10 cellular contexts compared by ENCODE assay signal in the genomic region with DNA sequence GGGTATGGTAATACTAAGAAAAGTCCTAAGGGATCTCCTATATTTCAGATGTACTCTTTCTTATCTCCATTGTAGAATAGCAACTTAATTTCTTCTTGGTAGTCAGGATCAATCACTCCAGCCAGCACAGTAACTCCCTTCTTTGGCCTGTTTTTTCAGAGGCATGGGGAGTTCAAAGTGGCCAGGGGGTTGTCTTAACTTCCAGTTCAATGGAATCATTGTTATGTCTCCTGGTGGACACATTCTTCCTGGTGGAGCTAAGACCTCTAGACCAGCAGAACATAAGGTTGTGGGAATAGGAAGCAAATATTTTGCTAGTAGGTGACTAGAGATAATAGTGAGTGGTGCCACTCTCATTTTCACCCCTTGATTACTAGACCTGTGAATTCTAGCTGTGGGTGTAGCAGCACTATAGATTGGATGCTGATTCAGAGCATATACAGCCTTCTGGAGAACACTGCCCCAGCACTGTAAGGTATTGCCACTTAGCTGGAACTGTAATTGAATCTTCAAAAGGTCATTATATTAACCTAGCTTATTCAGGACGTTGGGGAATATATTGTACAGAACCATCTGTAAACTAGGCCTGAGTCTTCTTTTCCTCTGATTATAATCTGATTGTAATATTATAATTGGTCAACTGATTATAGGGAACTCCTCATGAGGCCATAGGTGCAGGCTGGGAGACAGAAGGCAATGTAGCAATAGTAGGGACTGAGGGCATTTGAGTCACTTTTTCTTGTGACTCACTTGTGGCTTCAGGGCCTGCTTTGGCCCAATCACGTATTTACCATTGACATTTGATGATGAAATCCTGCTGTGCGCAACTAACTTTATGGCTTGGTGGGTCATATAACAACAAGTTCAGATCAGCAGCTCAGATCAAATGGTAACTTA.
DNase-seq lines count a peak whose midpoint lies in the region; ATAC-seq and TF ChIP-seq lines count a peak whose summit lies in the region.
"Had no signal": no experiment of that assay in that cellular context is flagged by ENCODE, and none has a peak within 500 bp of the region (broad histone marks: within the 10 kb centered on the region; RNA-seq: fewer than 3 reads in every experiment).

No MANE protein-coding gene starts in this region.

- no peak overlapping the region for H3K4me3 ChIP-seq in CD4-positive, CD25-positive, alpha-beta regulatory T cell (ENCODE audit: low read depth, low read length)
- no peak overlapping the region for H3K4me3 ChIP-seq in neural progenitor cell

- peak; percentile 59 to 60 for ATAC-seq in CD4-positive, CD25-positive, alpha-beta regulatory T cell (ENCODE audit: low read depth in 2 of 2)
- peak; percentile 94 for ATAC-seq in activated naive CD8-positive, alpha-beta T cell treated with anti-CD3 and anti-CD28 coated beads, Interleukin-2, amount 50 U/mL, for 24 hours
- ATAC-seq in left lobe of liver (no peak), GM21529 (IDR thresholded peaks at IDR 0.05; ENCODE audit: unreplicated experiment) (no peak)

- no peaks in the 10 kb centered on the region for H3K79me2 ChIP-seq in neural progenitor cell (ENCODE audit: low read depth)

- no peaks in the 10 kb centered on the region for H3K27me3 Mint-ChIP-seq in CD4-positive, CD25-positive, alpha-beta regulatory T cell
- no peaks in the 10 kb centered on the region for H3K27me3 Mint-ChIP-seq in activated naive CD8-positive, alpha-beta T cell treated with anti-CD3 and anti-CD28 coated beads, Interleukin-2, amount 50 U/mL, for 24 hours
- no peaks in the 10 kb centered on the region for H3K27me3 Mint-ChIP-seq in neural progenitor cell (ENCODE audit: insufficient read depth, low read depth)
- H3K27me3 Mint-ChIP-seq: IgD-negative memory B cell had no signal

- no peak overlapping the region for H3K27ac ChIP-seq in CD4-positive, CD25-positive, alpha-beta regulatory T cell (ENCODE audit: insufficient read depth, low read length, poor library complexity, severe bottlenecking)
- no peak overlapping the region for H3K27ac ChIP-seq in neural progenitor cell
- H3K27ac ChIP-seq: VCaP had no signal

- H3K9me3 ChIP-seq in CD4-positive, CD25-positive, alpha-beta regulatory T cell (ENCODE audit: control insufficient read depth in 2 of 2, low read length in 2 of 2) = no peaks in the 10 kb centered on the region
- H3K9me3 ChIP-seq in neural progenitor cell (ENCODE audit: low read depth) = no peaks in the 10 kb centered on the region

- H3K27ac Mint-ChIP-seq in CD4-positive, CD25-positive, alpha-beta regulatory T cell = peak overlapping the region in 2 of 3 donors; percentile 65 to 66
- peak overlapping the region; percentile 83 for H3K27ac Mint-ChIP-seq in activated naive CD8-positive, alpha-beta T cell treated with anti-CD3 and anti-CD28 coated beads, Interleukin-2, amount 50 U/mL, for 24 hours
- peak overlapping the region; percentile 57 for H3K27ac Mint-ChIP-seq in neural progenitor cell

- no peak for TF ChIP-seq RAD21 in Ishikawa (IDR thresholded peaks at IDR 0.05; ENCODE audit: low read depth)

- peaks cover 8% of the 10 kb centered on the region for H3K36me3 Mint-ChIP-seq in CD4-positive, CD25-positive, alpha-beta regulatory T cell
- peaks cover 2% of the 10 kb centered on the region for H3K36me3 Mint-ChIP-seq in activated naive CD8-positive, alpha-beta T cell treated with anti-CD3 and anti-CD28 coated beads, Interleukin-2, amount 50 U/mL, for 24 hours (ENCODE audit: low read depth)
- no peaks in the 10 kb centered on the region for H3K36me3 Mint-ChIP-seq in neural progenitor cell

- no peaks in the 10 kb centered on the region for H4K20me1 ChIP-seq in neural progenitor cell (ENCODE audit: low read depth)

- no peak for TF ChIP-seq EP300 in Ishikawa (IDR thresholded peaks at IDR 0.05; ENCODE audit: borderline replicate concordance)

- no peak overlapping the region for H2AFZ ChIP-seq in neural progenitor cell (replicated peaks)

- H3K4me2 ChIP-seq in neural progenitor cell = no peak overlapping the region

- no peaks in the 10 kb centered on the region for H3K36me3 ChIP-seq in CD4-positive, CD25-positive, alpha-beta regulatory T cell (ENCODE audit: control insufficient read depth, insufficient read depth, low read length)
- H3K36me3 ChIP-seq in neural progenitor cell = no peaks in the 10 kb centered on the region

- no peak overlapping the region for H3K9ac ChIP-seq in neural progenitor cell

- no peaks in the 10 kb centered on the region for H3K27me3 ChIP-seq in CD4-positive, CD25-positive, alpha-beta regulatory T cell (ENCODE audit: control insufficient read depth, insufficient read depth, low read length)
- H3K27me3 ChIP-seq in neural progenitor cell = no peaks in the 10 kb centered on the region

- TF ChIP-seq CTCF in neural progenitor cell (IDR thresholded peaks at IDR 0.05) = no peak

- H3K4me1 Mint-ChIP-seq in CD4-positive, CD25-positive, alpha-beta regulatory T cell = peaks cover 24 to 68% (median 41%) of the 10 kb centered on the region in 4 donors
- peaks cover 42% of the 10 kb centered on the region for H3K4me1 Mint-ChIP-seq in activated naive CD8-positive, alpha-beta T cell treated with anti-CD3 and anti-CD28 coated beads, Interleukin-2, amount 50 U/mL, for 24 hours
- H3K4me1 Mint-ChIP-seq in neural progenitor cell = peaks cover 4% of the 10 kb centered on the region

- H3K4me1 ChIP-seq in CD4-positive, CD25-positive, alpha-beta regulatory T cell (ENCODE audit: control insufficient read depth, insufficient read depth, low read length, poor library complexity, severe bottlenecking) = peaks cover 26% of the 10 kb centered on the region
- no peaks in the 10 kb centered on the region for H3K4me1 ChIP-seq in neural progenitor cell

- H3F3A ChIP-seq in neural progenitor cell (ENCODE audit: low read depth) = no peaks in the 10 kb centered on the region

- peak in 1 of 3 donors; percentile 4 for DNase-seq in CD4-positive, CD25-positive, alpha-beta regulatory T cell
- DNase-seq in activated naive CD8-positive, alpha-beta T cell treated with anti-CD3 and anti-CD28 coated beads, Interleukin-2, amount 50 U/mL, for 24 hours = peak; percentile 20
- DNase-seq in neural progenitor cell (ENCODE audit: low spot score) = no peak
- no peak for DNase-seq in left lobe of liver (ENCODE audit: low spot score)
- no peak for DNase-seq in DMS53 treated with DMSO at 0.1 percent for 48 hours (lab: John Stamatoyannopoulos, UW; ENCODE audit: unreplicated experiment)
- DNase-seq in nucleus accumbens (lab: John Stamatoyannopoulos, UW) = no peak

- H3K9me3 Mint-ChIP-seq in CD4-positive, CD25-positive, alpha-beta regulatory T cell = peaks cover 0 to 5% (median 3%) of the 10 kb centered on the region in 7 donors
- peaks cover 22% of the 10 kb centered on the region for H3K9me3 Mint-ChIP-seq in activated naive CD8-positive, alpha-beta T cell treated with anti-CD3 and anti-CD28 coated beads, Interleukin-2, amount 50 U/mL, for 24 hours
- peaks cover 2% of the 10 kb centered on the region for H3K9me3 Mint-ChIP-seq in neural progenitor cell

- peak overlapping the region in 1 of 4 donors; percentile 36 for H3K4me3 Mint-ChIP-seq in CD4-positive, CD25-positive, alpha-beta regulatory T cell
- H3K4me3 Mint-ChIP-seq in activated naive CD8-positive, alpha-beta T cell treated with anti-CD3 and anti-CD28 coated beads, Interleukin-2, amount 50 U/mL, for 24 hours = no peak overlapping the region
- H3K4me3 Mint-ChIP-seq in neural progenitor cell = no peak overlapping the region
- H3K4me3 Mint-ChIP-seq: IgD-negative memory B cell had no signal

TF ChIP-seq in Ishikawa, 13 proteins besides CTCF, POLR2A, EP300 and RAD21:
- 0 out of 2 replicates have a peak, but pooled peaks have one; percentile 36 for TF ChIP-seq CEBPB (IDR thresholded peaks at IDR 0.05)
- TF ChIP-seq TAF1 (IDR thresholded peaks at IDR 0.05; ENCODE audit: low read depth) = no peak

Comparison
In these comparisons a context has a peak if more than half of its experiments do, and no peak if none do; other contexts are left out.
1. ATAC-seq: peak in CD4-positive, CD25-positive, alpha-beta regulatory T cell (2 of 2) and activated naive CD8-positive, alpha-beta T cell treated with anti-CD3 and anti-CD28 coated beads, Interleukin-2, amount 50 U/mL, for 24 hours (single experiment); none in left lobe of liver (single experiment) and GM21529 (single experiment).
2. Peak in every context shown above with its lines, with median percentiles within 50 percentile points of each other: H3K27ac Mint-ChIP-seq.